34 cellular contexts compared by ENCODE assay signal in the genomic region with DNA sequence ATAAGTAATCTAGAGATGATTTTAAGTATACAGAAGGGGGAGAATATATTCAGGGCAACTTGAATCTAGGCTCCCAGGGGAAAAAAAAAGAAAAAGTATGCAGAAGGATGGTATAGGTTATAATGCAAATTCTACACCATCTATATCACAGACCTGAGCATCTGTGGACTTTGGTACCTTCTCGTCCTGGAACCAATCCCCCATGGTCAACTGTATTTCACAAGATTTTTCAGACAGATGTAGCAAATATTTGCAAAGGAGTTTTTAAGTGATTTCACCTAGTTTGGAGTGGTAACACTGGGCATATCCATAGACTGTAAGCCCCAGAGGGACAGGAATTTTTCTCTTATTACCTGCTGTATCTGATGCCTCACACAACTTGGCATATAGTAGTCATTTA.
"Had no signal": no experiment of that assay in that cellular context is flagged by ENCODE, and none has a peak within 500 bp of the region (broad histone marks: within the 10 kb centered on the region; RNA-seq: fewer than 3 reads in every experiment).

No MANE protein-coding gene starts in this region.

- H3K27me3 ChIP-seq: adrenal gland, ascending aorta, body of pancreas, brain microvascular endothelial cell, breast epithelium, cardiac muscle cell had no signal

- H3K9me3 ChIP-seq: adrenal gland, ascending aorta, breast epithelium had no signal

- DNase-seq: activated effector memory CD4-positive, alpha-beta T cell treated with anti-CD3 and anti-CD28 coated beads, Interleukin-2, amount 50 U/mL, for 16 hours; activated effector memory CD4-positive, alpha-beta T cell treated with Interleukin-2 at 50 U/mL for 16 hours; activated gamma-delta T cell; activated gamma-delta T cell treated with Interleukin-2 at 50 U/mL for 16 hours; activated naive CD4-positive, alpha-beta T cell; activated naive CD4-positive, alpha-beta T cell treated with anti-CD3 and anti-CD28 coated beads for 36 hours; activated naive CD4-positive, alpha-beta T cell treated with anti-CD3 and anti-CD28 coated beads, Interleukin-2, amount 10 ng/mL, durations not matched to agents 7 days and 5 days; activated naive CD4-positive, alpha-beta T cell treated with anti-CD3 and anti-CD28 coated beads, Interleukin-2, amount 50 U/mL, for 16 hours; activated naive CD4-positive, alpha-beta T cell treated with Interleukin-2 at 50 U/mL for 16 hours; activated naive CD8-positive, alpha-beta T cell treated with anti-CD3 and anti-CD28 coated beads for 36 hours; activated naive CD8-positive, alpha-beta T cell treated with anti-CD3 and anti-CD28 coated beads, Interleukin-2, amount 10 ng/mL, durations not matched to agents 7 days and 5 days; activated naive CD8-positive, alpha-beta T cell treated with anti-CD3 and anti-CD28 coated beads, Interleukin-2, amount 50 U/mL, for 24 hours; activated T-cell treated with anti-CD3 and anti-CD28 coated beads, Interleukin-2, amount 50 U/mL, for 1 hour; activated T-cell treated with anti-CD3 and anti-CD28 coated beads, Interleukin-2, amount 50 U/mL, for 24 hours; activated T-cell treated with anti-CD3 and anti-CD28 coated beads, Interleukin-2, amount 50 U/mL, for 4 hours; activated T-cell treated with anti-CD3 and anti-CD28 coated beads, Interleukin-2, amount 50 U/mL, for 48 hours; activated T-cell treated with anti-CD3 and anti-CD28 coated beads, Interleukin-2, amount 50 U/mL, for 72 hours; adrenal gland; amniotic stem cell; amygdala; anterior cingulate cortex; aorta; body of pancreas; brain microvascular endothelial cell; caudate nucleus; central memory CD4-positive, alpha-beta T cell; cerebellar nuclear complex had no signal

- H3K36me3 ChIP-seq: adrenal gland, brain microvascular endothelial cell, breast epithelium, cardiac muscle cell had no signal

- H3K27ac ChIP-seq: adrenal gland, ascending aorta, body of pancreas, brain microvascular endothelial cell, breast epithelium, cardiac muscle cell had no signal

- H3K4me1 ChIP-seq: adrenal gland, ascending aorta, body of pancreas, breast epithelium had no signal

- H3K4me3 ChIP-seq: adrenal gland, ascending aorta, body of pancreas, breast epithelium, cardiac muscle cell had no signal

- ATAC-seq: activated naive CD4-positive, alpha-beta T cell treated with anti-CD3 and anti-CD28 coated beads, Interleukin-2, amount 50 U/mL, for 72 hours; activated naive CD8-positive, alpha-beta T cell treated with anti-CD3 and anti-CD28 coated beads, Interleukin-2, amount 50 U/mL, for 24 hours; activated T-cell treated with anti-CD3 and anti-CD28 coated beads, Interleukin-2, amount 50 U/mL, for 4 hours; activated T-cell treated with anti-CD3 and anti-CD28 coated beads, Interleukin-2, amount 50 U/mL, for 72 hours; activated T-helper 17 cell treated with anti-CD3 and anti-CD28 coated beads, Interleukin-2, amount 50 U/mL, for 72 hours; body of pancreas had no signal

- FAIRE-seq: astrocyte, bronchial epithelial cell had no signal
